8 cellular contexts compared by ENCODE assay signal in genomic region chr11:122748968-122749687, GRCh38.
A peak's percentile ranks its signal among the peaks of the same experiment; 100 is the strongest.
DNase-seq lines count a peak whose midpoint lies in the region; ATAC-seq lines count a peak whose summit lies in the region.

No MANE protein-coding gene starts in this region.

- H4K8ac ChIP-seq in trophoblast cell (ENCODE audit: low read depth, low read length): no peak overlapping the region

- H3K79me1 ChIP-seq in trophoblast cell (ENCODE audit: low read length): no peaks in the 10 kb centered on the region

- no peak overlapping the region for H2BK5ac ChIP-seq in trophoblast cell (ENCODE audit: low read depth, low read length, poor library complexity)

- H4K12ac ChIP-seq in trophoblast cell (ENCODE audit: low read depth, low read length): no peak overlapping the region

- WGBS in trophoblast cell (ENCODE audit: extremely low coverage, insufficient coverage, insufficient read length): no CpG with 5 or more reads among the region's 6 CpGs

- H3K9ac ChIP-seq in BLaER1: no peak overlapping the region; the same call in 1 of the 2 replicates
- H3K9ac ChIP-seq in trophoblast cell (ENCODE audit: low read length): no peak overlapping the region

- H3K4me3 ChIP-seq in BLaER1 (no peak overlapping the region), trophoblast cell (ENCODE audit: low read depth, low read length) (no peak overlapping the region)
- no peak overlapping the region for H3K4me3 ChIP-seq in effector memory CD4-positive, alpha-beta T cell (ENCODE audit: insufficient read depth, low read depth, low read length, poor library complexity, severe bottlenecking)

- no peak overlapping the region for H3K4ac ChIP-seq in trophoblast cell (ENCODE audit: low read depth, low read length)

- H3K4me1 ChIP-seq in BLaER1: peaks cover 100% of the 10 kb centered on the region
- H3K4me1 ChIP-seq in effector memory CD4-positive, alpha-beta T cell (ENCODE audit: control insufficient read depth, insufficient read depth, low read length, poor library complexity, severe bottlenecking): peaks cover 40% of the 10 kb centered on the region
- H3K4me1 ChIP-seq in trophoblast cell (ENCODE audit: control insufficient read depth in 1 of 2, insufficient read depth in 2 of 2, low read length in 2 of 2): peaks cover 0 to 6% of the 10 kb centered on the region in 2 experiments

- H4K91ac ChIP-seq in trophoblast cell (ENCODE audit: low read depth, low read length): no peak overlapping the region

- H3K27me3 ChIP-seq in BLaER1 (no peaks in the 10 kb centered on the region), trophoblast cell (ENCODE audit: insufficient read depth, low read length) (no peaks in the 10 kb centered on the region)
- H3K27me3 ChIP-seq in effector memory CD4-positive, alpha-beta T cell (replicated peaks; ENCODE audit: control insufficient read depth, insufficient read depth, low read length, poor library complexity, severe bottlenecking): no peaks in the 10 kb centered on the region

- no peak overlapping the region for H3K18ac ChIP-seq in trophoblast cell (ENCODE audit: low read length)

- H2BK120ac ChIP-seq in trophoblast cell (ENCODE audit: insufficient read depth, low read length, poor library complexity): no peak overlapping the region

- H2BK12ac ChIP-seq in trophoblast cell (ENCODE audit: low read length): no peak overlapping the region

- no peak overlapping the region for H3K14ac ChIP-seq in trophoblast cell (ENCODE audit: low read length)

- H3K9me3 ChIP-seq in BLaER1 (no peaks in the 10 kb centered on the region), trophoblast cell (ENCODE audit: insufficient read depth, low read depth, low read length) (no peaks in the 10 kb centered on the region)
- no peaks in the 10 kb centered on the region for H3K9me3 ChIP-seq in effector memory CD4-positive, alpha-beta T cell (ENCODE audit: control insufficient read depth, low read length)

- no peak overlapping the region for H2AFZ ChIP-seq in trophoblast cell (ENCODE audit: insufficient read depth, low read length, poor library complexity)

- peak; percentile 75 for ATAC-seq in GM19452 (IDR thresholded peaks at IDR 0.05; ENCODE audit: unreplicated experiment)
- ATAC-seq in HG03460 (IDR thresholded peaks at IDR 0.05; ENCODE audit: unreplicated experiment): peak; percentile 90

- DNase-seq in UCSD-AML1 (lab: John Stamatoyannopoulos, UW; ENCODE audit: unreplicated experiment): peak; percentile 27
- peak in 2 of 3 donors; percentile 11 to 27 for DNase-seq in effector memory CD4-positive, alpha-beta T cell
- DNase-seq in trophoblast cell: peak; percentile 43 to 52
- DNase-seq in NCI-H128 (lab: John Stamatoyannopoulos, UW; ENCODE audit: unreplicated experiment): no peak
- DNase-seq in NCI-H774 (lab: John Stamatoyannopoulos, UW): no peak

- H4K20me1 ChIP-seq in BLaER1: peaks cover 100% of the 10 kb centered on the region

- no peak overlapping the region for H2AK5ac ChIP-seq in trophoblast cell (ENCODE audit: low read length)

- H3K23ac ChIP-seq in trophoblast cell (ENCODE audit: low read length): no peak overlapping the region

- H3K4me2 ChIP-seq in BLaER1: peak overlapping the region; percentile 78
- H3K4me2 ChIP-seq in trophoblast cell (ENCODE audit: low read length): no peak overlapping the region

- H3K36me3 ChIP-seq in BLaER1 (peaks cover 70% of the 10 kb centered on the region), trophoblast cell (ENCODE audit: control insufficient read depth in 1 of 2, insufficient read depth in 2 of 2, low read length in 2 of 2) (peaks cover 4 to 6% of the 10 kb centered on the region in 2 experiments)
- H3K36me3 ChIP-seq in effector memory CD4-positive, alpha-beta T cell (ENCODE audit: control insufficient read depth, insufficient read depth, low read length): no peaks in the 10 kb centered on the region

- H3K79me2 ChIP-seq in trophoblast cell (ENCODE audit: control insufficient read depth, insufficient read depth, low read length, poor library complexity): no peaks in the 10 kb centered on the region

- H3K27ac ChIP-seq in BLaER1: peak overlapping the region; percentile 83; the same call in 1 of the 2 replicates
- no peak overlapping the region for H3K27ac ChIP-seq in effector memory CD4-positive, alpha-beta T cell (ENCODE audit: insufficient read depth, low read length, poor library complexity, severe bottlenecking)
- H3K27ac ChIP-seq in trophoblast cell (ENCODE audit: low read depth, low read length): no peak overlapping the region

Comparison
In these comparisons a context has a peak if more than half of its experiments do, and no peak if none do; other contexts are left out.
1. DNase-seq: peak in UCSD-AML1 (single experiment), effector memory CD4-positive, alpha-beta T cell (2 of 3) and trophoblast cell (2 of 2); none in NCI-H128 (single experiment) and NCI-H774 (single experiment).